ENCODE assay signal across 1 cellular context in the genomic region with DNA sequence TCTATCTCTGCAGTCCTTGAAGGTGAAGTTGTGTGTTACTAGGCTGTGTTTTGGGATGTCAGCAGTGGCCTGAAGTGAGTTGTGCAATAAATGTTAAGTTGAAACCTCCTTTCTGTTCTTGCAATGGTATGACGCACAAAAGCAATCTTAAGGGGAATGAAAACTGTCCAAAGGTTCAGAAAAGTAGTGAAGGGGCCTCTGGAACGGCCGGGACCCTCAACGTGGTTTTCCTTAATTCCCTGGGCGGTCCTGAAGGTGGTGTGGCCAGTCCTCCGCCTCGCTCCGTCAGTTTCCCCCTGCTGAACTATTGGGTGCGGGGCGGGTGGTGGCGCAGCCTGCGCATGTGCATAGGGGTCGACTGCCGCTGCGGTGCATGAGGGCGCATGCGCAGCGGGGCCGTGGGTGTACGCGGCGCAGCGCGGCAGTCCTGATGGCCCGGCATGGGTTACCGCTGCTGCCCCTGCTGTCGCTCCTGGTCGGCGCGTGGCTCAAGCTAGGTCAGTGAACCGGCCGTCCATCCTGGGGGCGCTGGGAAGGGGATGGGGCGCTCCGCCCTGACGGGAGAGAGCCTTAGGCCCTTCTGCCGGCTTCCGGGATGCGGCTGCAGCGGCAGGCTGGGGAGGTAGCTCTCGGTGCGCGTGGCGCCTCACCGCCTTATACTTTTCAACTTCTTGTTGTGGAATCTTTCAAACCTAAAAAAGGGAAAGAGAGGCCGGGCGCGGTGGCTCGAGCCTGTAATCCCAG.
TF ChIP-seq lines count a peak whose summit lies in the region.

A gene (plus strand): TSS at position 405 of the 744 bp plus-strand sequence. CDS start 26 bp downstream, at position 431.

TF ChIP-seq in K562, 482 proteins besides CTCF, POLR2A, EP300 and RAD21 (continued from another document and continues in another):
- TF ChIP-seq TAF9B (IDR thresholded peaks at IDR 0.05; ENCODE audit: partially characterized antibody) = peak; percentile 58
- TF ChIP-seq BRCA1 (IDR thresholded peaks at IDR 0.05) = no peak
- no peak for TF ChIP-seq BRCA1 (CRISPR knock-in tag; IDR thresholded peaks at IDR 0.05)
- TF ChIP-seq, protein P1, sequence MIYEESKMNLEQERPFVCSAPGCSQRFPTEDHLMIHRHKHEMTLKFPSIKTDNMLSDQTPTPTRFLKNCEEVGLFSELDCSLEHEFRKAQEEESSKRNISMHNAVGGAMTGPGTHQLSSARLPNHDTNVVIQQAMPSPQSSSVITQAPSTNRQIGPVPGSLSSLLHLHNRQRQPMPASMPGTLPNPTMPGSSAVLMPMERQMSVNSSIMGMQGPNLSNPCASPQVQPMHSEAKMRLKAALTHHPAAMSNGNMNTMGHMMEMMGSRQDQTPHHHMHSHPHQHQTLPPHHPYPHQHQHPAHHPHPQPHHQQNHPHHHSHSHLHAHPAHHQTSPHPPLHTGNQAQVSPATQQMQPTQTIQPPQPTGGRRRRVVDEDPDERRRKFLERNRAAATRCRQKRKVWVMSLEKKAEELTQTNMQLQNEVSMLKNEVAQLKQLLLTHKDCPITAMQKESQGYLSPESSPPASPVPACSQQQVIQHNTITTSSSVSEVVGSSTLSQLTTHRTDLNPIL (CRISPR knock-in tag; IDR thresholded peaks at IDR 0.05) = no peak
- no peak for TF ChIP-seq BACH1 (tag; IDR thresholded peaks at IDR 0.05)
- TF ChIP-seq, protein P2, sequence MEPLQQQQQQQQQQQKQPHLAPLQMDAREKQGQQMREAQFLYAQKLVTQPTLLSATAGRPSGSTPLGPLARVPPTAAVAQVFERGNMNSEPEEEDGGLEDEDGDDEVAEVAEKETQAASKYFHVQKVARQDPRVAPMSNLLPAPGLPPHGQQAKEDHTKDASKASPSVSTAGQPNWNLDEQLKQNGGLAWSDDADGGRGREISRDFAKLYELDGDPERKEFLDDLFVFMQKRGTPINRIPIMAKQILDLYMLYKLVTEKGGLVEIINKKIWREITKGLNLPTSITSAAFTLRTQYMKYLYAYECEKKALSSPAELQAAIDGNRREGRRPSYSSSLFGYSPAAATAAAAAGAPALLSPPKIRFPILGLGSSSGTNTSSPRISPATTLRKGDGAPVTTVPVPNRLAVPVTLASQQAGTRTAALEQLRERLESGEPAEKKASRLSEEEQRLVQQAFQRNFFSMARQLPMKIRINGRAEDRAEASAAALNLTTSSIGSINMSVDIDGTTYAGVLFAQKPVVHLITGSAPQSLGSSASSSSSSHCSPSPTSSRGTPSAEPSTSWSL (CRISPR knock-in tag; IDR thresholded peaks at IDR 0.05; ENCODE audit: borderline replicate concordance) = no peak; the same call in 1 of the 2 replicates
- TF ChIP-seq SOX6 (IDR thresholded peaks at IDR 0.05) = no peak
- no peak for TF ChIP-seq MCM2 (IDR thresholded peaks at IDR 0.05; ENCODE audit: low read depth)
- 0 out of 2 replicates have a peak, but pooled peaks have one; percentile 71 for TF ChIP-seq ZNF717 (CRISPR knock-in tag; IDR thresholded peaks at IDR 0.05)
- TF ChIP-seq ZC3H11A (IDR thresholded peaks at IDR 0.05; ENCODE audit: low read depth, low read length) = no peak
- no peak; the same call in 1 of the 2 replicates for TF ChIP-seq KLF10 (CRISPR knock-in tag; IDR thresholded peaks at IDR 0.05)
- peak in 1 of 2 experiments; percentile 76; a peak in 2 of 4 replicates for TF ChIP-seq HDAC1 (IDR thresholded peaks at IDR 0.05)
- TF ChIP-seq CREM (IDR thresholded peaks at IDR 0.05; ENCODE audit: low read depth) = peak; percentile 60
- TF ChIP-seq, protein P3, sequence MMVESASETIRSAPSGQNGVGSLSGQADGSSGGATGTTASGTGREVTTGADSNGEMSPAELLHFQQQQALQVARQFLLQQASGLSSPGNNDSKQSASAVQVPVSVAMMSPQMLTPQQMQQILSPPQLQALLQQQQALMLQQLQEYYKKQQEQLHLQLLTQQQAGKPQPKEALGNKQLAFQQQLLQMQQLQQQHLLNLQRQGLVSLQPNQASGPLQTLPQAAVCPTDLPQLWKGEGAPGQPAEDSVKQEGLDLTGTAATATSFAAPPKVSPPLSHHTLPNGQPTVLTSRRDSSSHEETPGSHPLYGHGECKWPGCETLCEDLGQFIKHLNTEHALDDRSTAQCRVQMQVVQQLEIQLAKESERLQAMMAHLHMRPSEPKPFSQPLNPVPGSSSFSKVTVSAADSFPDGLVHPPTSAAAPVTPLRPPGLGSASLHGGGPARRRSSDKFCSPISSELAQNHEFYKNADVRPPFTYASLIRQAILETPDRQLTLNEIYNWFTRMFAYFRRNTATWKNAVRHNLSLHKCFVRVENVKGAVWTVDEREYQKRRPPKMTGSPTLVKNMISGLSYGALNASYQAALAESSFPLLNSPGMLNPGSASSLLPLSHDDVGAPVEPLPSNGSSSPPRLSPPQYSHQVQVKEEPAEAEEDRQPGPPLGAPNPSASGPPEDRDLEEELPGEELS (CRISPR knock-in tag; IDR thresholded peaks at IDR 0.05; ENCODE audit: borderline replicate concordance) = no peak
- TF ChIP-seq U2AF1 (optimal IDR thresholded peaks at IDR 0.05; ENCODE audit: low read depth, low read length) = no peak
- TF ChIP-seq ZNF324 (CRISPR knock-in tag; IDR thresholded peaks at IDR 0.05) = no peak
- TF ChIP-seq ELF4 (CRISPR knock-in tag; IDR thresholded peaks at IDR 0.05) = peak; percentile 40; the same call in 1 of the 2 replicates
- no peak for TF ChIP-seq MCM7 (IDR thresholded peaks at IDR 0.05)
- 0 out of 2 replicates have a peak, but pooled peaks have one; percentile 29 for TF ChIP-seq ZEB2 (IDR thresholded peaks at IDR 0.05)
- 0 out of 2 replicates have a peak, but pooled peaks have one; percentile 48 for TF ChIP-seq CBFB (CRISPR knock-in tag; IDR thresholded peaks at IDR 0.05)
- TF ChIP-seq, protein P4, sequence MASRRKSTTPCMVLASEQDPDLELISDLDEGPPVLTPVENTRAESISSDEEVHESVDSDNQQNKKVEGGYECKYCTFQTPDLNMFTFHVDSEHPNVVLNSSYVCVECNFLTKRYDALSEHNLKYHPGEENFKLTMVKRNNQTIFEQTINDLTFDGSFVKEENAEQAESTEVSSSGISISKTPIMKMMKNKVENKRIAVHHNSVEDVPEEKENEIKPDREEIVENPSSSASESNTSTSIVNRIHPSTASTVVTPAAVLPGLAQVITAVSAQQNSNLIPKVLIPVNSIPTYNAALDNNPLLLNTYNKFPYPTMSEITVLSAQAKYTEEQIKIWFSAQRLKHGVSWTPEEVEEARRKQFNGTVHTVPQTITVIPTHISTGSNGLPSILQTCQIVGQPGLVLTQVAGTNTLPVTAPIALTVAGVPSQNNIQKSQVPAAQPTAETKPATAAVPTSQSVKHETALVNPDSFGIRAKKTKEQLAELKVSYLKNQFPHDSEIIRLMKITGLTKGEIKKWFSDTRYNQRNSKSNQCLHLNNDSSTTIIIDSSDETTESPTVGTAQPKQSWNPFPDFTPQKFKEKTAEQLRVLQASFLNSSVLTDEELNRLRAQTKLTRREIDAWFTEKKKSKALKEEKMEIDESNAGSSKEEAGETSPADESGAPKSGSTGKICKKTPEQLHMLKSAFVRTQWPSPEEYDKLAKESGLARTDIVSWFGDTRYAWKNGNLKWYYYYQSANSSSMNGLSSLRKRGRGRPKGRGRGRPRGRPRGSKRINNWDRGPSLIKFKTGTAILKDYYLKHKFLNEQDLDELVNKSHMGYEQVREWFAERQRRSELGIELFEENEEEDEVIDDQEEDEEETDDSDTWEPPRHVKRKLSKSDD (conservative IDR thresholded peaks at IDR 0.05; ENCODE audit: low read length) = no peak
- TF ChIP-seq, protein P5, sequence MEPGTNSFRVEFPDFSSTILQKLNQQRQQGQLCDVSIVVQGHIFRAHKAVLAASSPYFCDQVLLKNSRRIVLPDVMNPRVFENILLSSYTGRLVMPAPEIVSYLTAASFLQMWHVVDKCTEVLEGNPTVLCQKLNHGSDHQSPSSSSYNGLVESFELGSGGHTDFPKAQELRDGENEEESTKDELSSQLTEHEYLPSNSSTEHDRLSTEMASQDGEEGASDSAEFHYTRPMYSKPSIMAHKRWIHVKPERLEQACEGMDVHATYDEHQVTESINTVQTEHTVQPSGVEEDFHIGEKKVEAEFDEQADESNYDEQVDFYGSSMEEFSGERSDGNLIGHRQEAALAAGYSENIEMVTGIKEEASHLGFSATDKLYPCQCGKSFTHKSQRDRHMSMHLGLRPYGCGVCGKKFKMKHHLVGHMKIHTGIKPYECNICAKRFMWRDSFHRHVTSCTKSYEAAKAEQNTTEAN (CRISPR knock-in tag; IDR thresholded peaks at IDR 0.05) = no peak
- no peak for TF ChIP-seq ZFP30 (CRISPR knock-in tag; IDR thresholded peaks at IDR 0.05; ENCODE audit: borderline replicate concordance)
- peak; percentile 99 for TF ChIP-seq CEBPB (tag; IDR thresholded peaks at IDR 0.05)
- TF ChIP-seq RBM25 (IDR thresholded peaks at IDR 0.05; ENCODE audit: low read depth, low read length, severe bottlenecking) = no peak
- TF ChIP-seq HNRNPH1 (optimal IDR thresholded peaks at IDR 0.05; ENCODE audit: low read depth, low read length) = no peak
- TF ChIP-seq ZNF174 (CRISPR knock-in tag; IDR thresholded peaks at IDR 0.05) = no peak
- TF ChIP-seq CC2D1A (IDR thresholded peaks at IDR 0.05) = no peak
- TF ChIP-seq MBD2 (IDR thresholded peaks at IDR 0.05; ENCODE audit: borderline replicate concordance, low read depth) = peak; percentile 71; the same call in 1 of the 2 replicates
- TF ChIP-seq EGR1 (conservative IDR thresholded peaks at IDR 0.05) = peak; percentile 79
- TF ChIP-seq KDM4B (IDR thresholded peaks at IDR 0.05; ENCODE audit: borderline replicate concordance in 2 of 2, low read depth in 1 of 2) = no peak
- TF ChIP-seq ZZZ3 (IDR thresholded peaks at IDR 0.05) = no peak
- TF ChIP-seq, protein P6, sequence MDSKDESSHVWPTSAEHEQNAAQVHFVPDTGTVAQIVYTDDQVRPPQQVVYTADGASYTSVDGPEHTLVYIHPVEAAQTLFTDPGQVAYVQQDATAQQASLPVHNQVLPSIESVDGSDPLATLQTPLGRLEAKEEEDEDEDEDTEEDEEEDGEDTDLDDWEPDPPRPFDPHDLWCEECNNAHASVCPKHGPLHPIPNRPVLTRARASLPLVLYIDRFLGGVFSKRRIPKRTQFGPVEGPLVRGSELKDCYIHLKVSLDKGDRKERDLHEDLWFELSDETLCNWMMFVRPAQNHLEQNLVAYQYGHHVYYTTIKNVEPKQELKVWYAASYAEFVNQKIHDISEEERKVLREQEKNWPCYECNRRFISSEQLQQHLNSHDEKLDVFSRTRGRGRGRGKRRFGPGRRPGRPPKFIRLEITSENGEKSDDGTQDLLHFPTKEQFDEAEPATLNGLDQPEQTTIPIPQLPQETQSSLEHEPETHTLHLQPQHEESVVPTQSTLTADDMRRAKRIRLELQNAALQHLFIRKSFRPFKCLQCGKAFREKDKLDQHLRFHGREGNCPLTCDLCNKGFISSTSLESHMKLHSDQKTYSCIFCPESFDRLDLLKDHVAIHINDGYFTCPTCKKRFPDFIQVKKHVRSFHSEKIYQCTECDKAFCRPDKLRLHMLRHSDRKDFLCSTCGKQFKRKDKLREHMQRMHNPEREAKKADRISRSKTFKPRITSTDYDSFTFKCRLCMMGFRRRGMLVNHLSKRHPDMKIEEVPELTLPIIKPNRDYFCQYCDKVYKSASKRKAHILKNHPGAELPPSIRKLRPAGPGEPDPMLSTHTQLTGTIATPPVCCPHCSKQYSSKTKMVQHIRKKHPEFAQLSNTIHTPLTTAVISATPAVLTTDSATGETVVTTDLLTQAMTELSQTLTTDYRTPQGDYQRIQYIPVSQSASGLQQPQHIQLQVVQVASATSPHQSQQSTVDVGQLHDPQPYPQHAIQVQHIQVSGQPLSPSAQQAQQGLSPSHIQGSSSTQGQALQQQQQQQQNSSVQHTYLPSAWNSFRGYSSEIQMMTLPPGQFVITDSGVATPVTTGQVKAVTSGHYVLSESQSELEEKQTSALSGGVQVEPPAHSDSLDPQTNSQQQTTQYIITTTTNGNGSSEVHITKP (IDR thresholded peaks at IDR 0.05; ENCODE audit: partially characterized antibody) = no peak
- TF ChIP-seq CCNT2 (IDR thresholded peaks at IDR 0.05; ENCODE audit: borderline replicate concordance, extremely low read depth, insufficient read length, low read depth, low read length) = peak; percentile 97
- TF ChIP-seq ZNF133 (CRISPR knock-in tag; IDR thresholded peaks at IDR 0.05) = no peak
- no peak for TF ChIP-seq ZNF197 (CRISPR knock-in tag; IDR thresholded peaks at IDR 0.05; ENCODE audit: low read depth)
- no peak for TF ChIP-seq ZNF165 (CRISPR knock-in tag; IDR thresholded peaks at IDR 0.05; ENCODE audit: borderline replicate concordance)
- TF ChIP-seq, protein P7, sequence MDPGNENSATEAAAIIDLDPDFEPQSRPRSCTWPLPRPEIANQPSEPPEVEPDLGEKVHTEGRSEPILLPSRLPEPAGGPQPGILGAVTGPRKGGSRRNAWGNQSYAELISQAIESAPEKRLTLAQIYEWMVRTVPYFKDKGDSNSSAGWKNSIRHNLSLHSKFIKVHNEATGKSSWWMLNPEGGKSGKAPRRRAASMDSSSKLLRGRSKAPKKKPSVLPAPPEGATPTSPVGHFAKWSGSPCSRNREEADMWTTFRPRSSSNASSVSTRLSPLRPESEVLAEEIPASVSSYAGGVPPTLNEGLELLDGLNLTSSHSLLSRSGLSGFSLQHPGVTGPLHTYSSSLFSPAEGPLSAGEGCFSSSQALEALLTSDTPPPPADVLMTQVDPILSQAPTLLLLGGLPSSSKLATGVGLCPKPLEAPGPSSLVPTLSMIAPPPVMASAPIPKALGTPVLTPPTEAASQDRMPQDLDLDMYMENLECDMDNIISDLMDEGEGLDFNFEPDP (CRISPR knock-in tag; IDR thresholded peaks at IDR 0.05) = 0 out of 2 replicates have a peak, but pooled peaks have one; percentile 22
- TF ChIP-seq HSF4 (CRISPR knock-in tag; IDR thresholded peaks at IDR 0.05; ENCODE audit: borderline replicate concordance) = no peak
- TF ChIP-seq, protein P8, sequence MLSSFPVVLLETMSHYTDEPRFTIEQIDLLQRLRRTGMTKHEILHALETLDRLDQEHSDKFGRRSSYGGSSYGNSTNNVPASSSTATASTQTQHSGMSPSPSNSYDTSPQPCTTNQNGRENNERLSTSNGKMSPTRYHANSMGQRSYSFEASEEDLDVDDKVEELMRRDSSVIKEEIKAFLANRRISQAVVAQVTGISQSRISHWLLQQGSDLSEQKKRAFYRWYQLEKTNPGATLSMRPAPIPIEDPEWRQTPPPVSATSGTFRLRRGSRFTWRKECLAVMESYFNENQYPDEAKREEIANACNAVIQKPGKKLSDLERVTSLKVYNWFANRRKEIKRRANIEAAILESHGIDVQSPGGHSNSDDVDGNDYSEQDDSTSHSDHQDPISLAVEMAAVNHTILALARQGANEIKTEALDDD (IDR thresholded peaks at IDR 0.05) = no peak
- TF ChIP-seq HLTF (IDR thresholded peaks at IDR 0.05) = no peak; the same call in 1 of the 2 replicates
- TF ChIP-seq RFX7 (CRISPR knock-in tag; IDR thresholded peaks at IDR 0.05) = no peak
